Comparison of ENCODE assay signal across 20 cellular contexts in genomic region chr13:110289174-110289573, GRCh38. TPM values are rescaled to one million over a fixed set of nuclear protein-coding genes. Genes with fewer than 3 reads are reported as not detected.
"Had no signal": no experiment of that assay in that cellular context is flagged by ENCODE, and none has a peak within 500 bp of the region (broad histone marks: within the 10 kb centered on the region; RNA-seq: fewer than 3 reads in every experiment).

No MANE protein-coding gene starts in this region.

- H3K27ac ChIP-seq: PC-9 had no signal

- H3K27me3 Mint-ChIP-seq: brain had no signal

- H3K27me3 ChIP-seq: MG63 had no signal

- H3K36me3 Mint-ChIP-seq: activated naive CD8-positive, alpha-beta T cell had no signal

- ATAC-seq: activated CD4-positive, CD25-positive, alpha-beta regulatory T cell treated with anti-CD3 and anti-CD28 coated beads, Interleukin-2, amount 50 U/mL, for 24 hours; activated CD8-positive, alpha-beta T cell treated with anti-CD3 and anti-CD28 coated beads for 36 hours; activated T-cell treated with anti-CD3 and anti-CD28 coated beads, Interleukin-2, amount 50 U/mL, for 4 hours had no signal

- H3K9me3 Mint-ChIP-seq: activated CD8-positive, alpha-beta T cell treated with anti-CD3 and anti-CD28 coated beads for 36 hours; activated T-cell treated with anti-CD3 and anti-CD28 coated beads, Interleukin-2, amount 50 U/mL, for 4 hours; T-helper 1 cell treated with Interleukin-12 subunit alpha and Interleukin-12 subunit beta and Interleukin-4 antibody, amounts not matched to agents 30 μg/mL and 1 μg/mL, for 36 hours had no signal

- H3K4me3 ChIP-seq: MG63, PC-9 had no signal

- H3K27ac Mint-ChIP-seq: activated CD8-positive, alpha-beta T cell treated with anti-CD3 and anti-CD28 coated beads for 36 hours; activated naive CD8-positive, alpha-beta T cell; brain; T-helper 1 cell treated with Interleukin-12 subunit alpha and Interleukin-12 subunit beta and Interleukin-4 antibody, amounts not matched to agents 30 μg/mL and 1 μg/mL, for 36 hours had no signal

- H3K36me3 ChIP-seq: MG63 had no signal

- DNase-seq: activated CD4-positive, alpha-beta T cell treated with anti-CD3 and anti-CD28 coated beads for 4 hours; activated CD8-positive, alpha-beta T cell treated with anti-CD3 and anti-CD28 coated beads for 36 hours; activated effector memory CD4-positive, alpha-beta T cell treated with anti-CD3 and anti-CD28 coated beads, Interleukin-2, amount 50 U/mL, for 16 hours; activated naive CD4-positive, alpha-beta T cell treated with Interleukin-2 at 50 U/mL for 16 hours; activated T-cell treated with anti-CD3 and anti-CD28 coated beads, Interleukin-2, amount 50 U/mL, for 4 hours; amygdala; MG63; MV-4-11; NCI-H1092 treated with DMSO at 0.1 percent for 48 hours; NCI-H1417 treated with DMSO at 0.1 percent for 48 hours; NCI-H1694 treated with DMSO at 0.1 percent for 48 hours; NCI-H2029 treated with DMSO at 0.1 percent for 48 hours; NCI-H446; NCI-H524; PC-9; SHP77 treated with DMSO at 0.1 percent for 48 hours had no signal

- H3K9me3 ChIP-seq: MG63 had no signal

- H3K4me3 Mint-ChIP-seq: activated CD8-positive, alpha-beta T cell treated with anti-CD3 and anti-CD28 coated beads for 36 hours; activated naive CD8-positive, alpha-beta T cell; activated T-cell treated with anti-CD3 and anti-CD28 coated beads, Interleukin-2, amount 50 U/mL, for 4 hours; brain; T-helper 1 cell treated with Interleukin-12 subunit alpha and Interleukin-12 subunit beta and Interleukin-4 antibody, amounts not matched to agents 30 μg/mL and 1 μg/mL, for 36 hours had no signal

RNA-seq across cellular contexts. Expression of gene COL4A1, which starts 17.8 kb away (rescaled TPM):
- total RNA-seq: activated CD8-positive, alpha-beta T cell treated with anti-CD3 and anti-CD28 coated beads for 36 hours had no signal

RNA-seq across cellular contexts. Expression of gene COL4A2, which starts 17.9 kb away (rescaled TPM):
- total RNA-seq: activated CD8-positive, alpha-beta T cell treated with anti-CD3 and anti-CD28 coated beads for 36 hours had no signal
